ENCODE assay signal across 8 cellular contexts in the genomic region with DNA sequence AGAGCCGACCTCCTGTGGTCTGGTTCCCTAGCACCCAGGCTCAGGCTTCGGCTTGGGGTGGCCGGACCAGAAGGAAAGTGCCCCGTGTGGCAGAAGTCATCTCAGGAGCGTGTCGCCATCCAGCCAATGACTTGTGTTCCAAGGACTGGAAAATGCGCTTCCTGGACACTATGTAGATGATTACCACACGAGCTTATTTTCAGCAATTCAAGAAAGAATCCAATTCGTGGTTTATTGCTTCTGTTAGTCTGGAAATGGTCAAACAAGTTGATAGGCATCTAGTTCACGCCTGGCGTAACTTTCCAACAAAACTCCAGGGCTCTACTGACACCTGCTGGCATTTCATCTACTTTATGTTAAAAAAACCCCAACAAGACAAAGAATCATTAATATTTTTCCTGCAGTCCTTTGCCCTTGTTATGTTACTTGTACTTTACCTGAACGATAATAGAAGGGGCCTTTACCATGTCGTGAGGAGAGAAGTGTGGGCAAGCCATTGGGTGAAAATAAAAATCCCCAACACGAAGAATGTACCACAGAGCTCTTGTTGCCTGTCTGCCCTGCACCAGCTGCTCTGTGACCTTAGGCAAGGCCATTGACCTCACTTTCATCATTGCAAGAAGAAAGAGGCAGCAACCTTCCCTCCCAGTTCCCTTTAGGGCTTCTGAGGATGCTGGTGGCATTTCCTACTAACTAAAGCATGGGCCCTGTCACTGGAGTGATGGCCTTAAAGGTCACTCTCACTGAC.
DNase-seq lines count a peak whose midpoint lies in the region; ATAC-seq and TF ChIP-seq lines count a peak whose summit lies in the region.

No MANE protein-coding gene starts in this region.

- H3K9ac ChIP-seq in PC-3 (ENCODE audit: low read length): no peak overlapping the region
- no peak overlapping the region for H3K9ac ChIP-seq in neural progenitor cell

- TF ChIP-seq POLR2A in esophagus muscularis mucosa (IDR thresholded peaks at IDR 0.05; ENCODE audit: low read depth): no peak

- H3K27ac ChIP-seq in HL-60 (replicated peaks): no peak overlapping the region
- H3K27ac ChIP-seq in PC-3 (ENCODE audit: low read length): no peak overlapping the region
- peak overlapping the region in 1 of 4 donors; percentile 37 for H3K27ac ChIP-seq in esophagus muscularis mucosa (replicated peaks in 1 of 4)
- H3K27ac ChIP-seq in neural progenitor cell: no peak overlapping the region

- H3K4me1 ChIP-seq in PC-3 (ENCODE audit: insufficient read depth, low read length) (no peaks in the 10 kb centered on the region), esophagus muscularis mucosa (peaks cover 8 to 37% (median 29%) of the 10 kb centered on the region in 4 donors), neural progenitor cell (peaks cover 6% of the 10 kb centered on the region)

- ATAC-seq in PC-3: peak; percentile 78
- ATAC-seq in GM21526 (IDR thresholded peaks at IDR 0.05; ENCODE audit: low FRiP score, unreplicated experiment): no peak
- ATAC-seq in GM18520 (IDR thresholded peaks at IDR 0.05; ENCODE audit: unreplicated experiment): no peak

- peaks cover 9% of the 10 kb centered on the region for H3K36me3 Mint-ChIP-seq in neural progenitor cell

- H3K4me1 Mint-ChIP-seq in neural progenitor cell: peaks cover 20% of the 10 kb centered on the region

- H3F3A ChIP-seq in PC-3 (ENCODE audit: low read length, unreplicated experiment) (no peaks in the 10 kb centered on the region), neural progenitor cell (ENCODE audit: low read depth) (no peaks in the 10 kb centered on the region)

- no peaks in the 10 kb centered on the region for H3K27me3 ChIP-seq in HL-60 (ENCODE audit: insufficient read depth, poor library complexity, severe bottlenecking)
- no peaks in the 10 kb centered on the region for H3K27me3 ChIP-seq in PC-3 (ENCODE audit: low read length)
- H3K27me3 ChIP-seq in esophagus muscularis mucosa: no peaks in the 10 kb centered on the region
- no peaks in the 10 kb centered on the region for H3K27me3 ChIP-seq in neural progenitor cell

- no TSS peak for BruUV-seq in PC-3 (replicated peaks; lab: Mats Ljungman, UMichigan)

- no peaks in the 10 kb centered on the region for H3K27me3 Mint-ChIP-seq in neural progenitor cell (ENCODE audit: insufficient read depth, low read depth)

- H3K36me3 ChIP-seq in PC-3 (ENCODE audit: low read depth, low read length) (no peaks in the 10 kb centered on the region; the same call in 1 of the 2 replicates), esophagus muscularis mucosa (peaks cover 0 to 21% (median 7%) of the 10 kb centered on the region in 4 donors), neural progenitor cell (no peaks in the 10 kb centered on the region)

- H3K27ac Mint-ChIP-seq in neural progenitor cell: peak overlapping the region; percentile 69

- H3K9me3 ChIP-seq in PC-3 (ENCODE audit: low read length) (no peaks in the 10 kb centered on the region), esophagus muscularis mucosa (no peaks in the 10 kb centered on the region), neural progenitor cell (ENCODE audit: low read depth) (no peaks in the 10 kb centered on the region)

- TF ChIP-seq EP300 in esophagus muscularis mucosa (IDR thresholded peaks at IDR 0.05): no peak

- POLR2A ChIA-PET in PC-3 (lab: Charles Lee; ENCODE audit: unreplicated experiment): interaction anchor here (0.7 kb wide), 1 partner anchor 292 kb away, joined by 5 read pairs; no protein-coding TSS in a partner anchor

- H3K4me2 ChIP-seq in PC-3 (ENCODE audit: low read length): no peak overlapping the region
- H3K4me2 ChIP-seq in neural progenitor cell: no peak overlapping the region

- intact Hi-C loops in PC-3 (cut with micrococcal nuclease): loop anchor here (1.0 to 2.0 kb wide), 5 partner anchors 287 to 609 kb away; no protein-coding TSS in a partner anchor
- intact Hi-C loops in esophagus muscularis mucosa (cut with DNase I): loop anchor here (5.0 kb wide), 3 partner anchors 512 to 602 kb away; no protein-coding TSS in a partner anchor

- H3K9me2 ChIP-seq in PC-3 (replicated peaks; ENCODE audit: low read length): no peaks in the 10 kb centered on the region

- H2AFZ ChIP-seq in PC-3 (ENCODE audit: low read length) (no peak overlapping the region), neural progenitor cell (replicated peaks) (no peak overlapping the region)

- TF ChIP-seq CTCF in HL-60 (IDR thresholded peaks at IDR 0.05; ENCODE audit: insufficient read depth, low read length) (peak; percentile 0), PC-3 (conservative IDR thresholded peaks at IDR 0.05; ENCODE audit: low read depth, low read length) (peak; percentile 85), esophagus muscularis mucosa (IDR thresholded peaks at IDR 0.05) (peak; percentile 50 to 54 (median 53)), neural progenitor cell (IDR thresholded peaks at IDR 0.05) (peak; percentile 75)

- no peak overlapping the region for H3K4me3 Mint-ChIP-seq in neural progenitor cell

- H3K4me3 ChIP-seq in HL-60 (replicated peaks; ENCODE audit: insufficient read depth, low read length) (no peak overlapping the region), PC-3 (ENCODE audit: low read length) (no peak overlapping the region), esophagus muscularis mucosa (no peak overlapping the region), neural progenitor cell (no peak overlapping the region)

- H4K20me1 ChIP-seq in PC-3 (ENCODE audit: low read length) (no peaks in the 10 kb centered on the region), neural progenitor cell (ENCODE audit: low read depth) (no peaks in the 10 kb centered on the region)

- 63% methylated on average over 14 of the region's 14 CpGs for WGBS in esophagus muscularis mucosa

- CTCF ChIA-PET in PC-3 (lab: Charles Lee): interaction anchor here (0.6 to 1.5 kb wide), 5 partner anchors 283 to 569 kb away, joined by 3 to 10 read pairs (median 4); no protein-coding TSS in a partner anchor

- DNase-seq in Ammon's horn (ENCODE audit: low spot score) (peak; percentile 53), HL-60 (ENCODE audit: low read depth in 1 of 2, low spot score in 1 of 2) (peak; percentile 2 to 3), PC-3 (peak; percentile 78), esophagus muscularis mucosa (ENCODE audit: extremely low spot score) (no peak), neural progenitor cell (ENCODE audit: low spot score) (peak; percentile 60)
- no peak for DNase-seq in activated naive CD4-positive, alpha-beta T cell treated with Interleukin-2 at 50 U/mL for 16 hours

- H3K9me3 Mint-ChIP-seq in neural progenitor cell: no peaks in the 10 kb centered on the region

- H3K79me2 ChIP-seq in PC-3 (ENCODE audit: low read length) (no peaks in the 10 kb centered on the region), neural progenitor cell (ENCODE audit: low read depth) (no peaks in the 10 kb centered on the region)

Comparison
In these comparisons a context has a peak if more than half of its experiments do, and no peak if none do; other contexts are left out.
1. DNase-seq: peak in Ammon's horn (single experiment), HL-60 (2 of 2), PC-3 (single experiment) and neural progenitor cell (single experiment); none in esophagus muscularis mucosa (single experiment) and activated naive CD4-positive, alpha-beta T cell treated with Interleukin-2 at 50 U/mL for 16 hours (single experiment).
2. CTCF ChIP-seq: peak in every context shown above with its lines; median percentile 85 in PC-3; 75 in neural progenitor cell; 53 in esophagus muscularis mucosa; 0 in HL-60.